23 cellular contexts compared by ENCODE assay signal in genomic region chr1:205917466-205918248, GRCh38. TPM values are rescaled to one million over a fixed set of nuclear protein-coding genes. Genes with fewer than 3 reads are reported as not detected.
DNase-seq lines count a peak whose midpoint lies in the region; ATAC-seq and TF ChIP-seq lines count a peak whose summit lies in the region.
"Had no signal": no experiment of that assay in that cellular context is flagged by ENCODE, and none has a peak within 500 bp of the region (broad histone marks: within the 10 kb centered on the region; RNA-seq: fewer than 3 reads in every experiment).

No MANE protein-coding gene starts in this region.

- H3K27me3 Mint-ChIP-seq in neural progenitor cell (ENCODE audit: insufficient read depth, low read depth): peaks cover 10% of the 10 kb centered on the region

- no peak for TF ChIP-seq POLR2A in heart left ventricle (IDR thresholded peaks at IDR 0.05)
- TF ChIP-seq POLR2A in vagina (IDR thresholded peaks at IDR 0.05): no peak

- DNase-seq in heart left ventricle (no peak), Right ventricle myocardium superior (no peak), ascending aorta (ENCODE audit: low spot score in 2 of 2) (no peak), neural progenitor cell (ENCODE audit: low spot score) (no peak), vagina (ENCODE audit: extremely low spot score in 2 of 2) (peak; percentile 25 to 56), activated gamma-delta T cell treated with Interleukin-2 at 50 U/mL for 16 hours (no peak)
- no peak for DNase-seq in stimulated activated naive CD8-positive, alpha-beta T cell treated with anti-CD3 and anti-CD28 coated beads, Interleukin-15, Interleukin-2, amounts not matched to agents 100 U/mL and 50 U/mL, for 24 hours
- DNase-seq: activated CD8-positive, alpha-beta T cell treated with anti-CD3 and anti-CD28 coated beads, Interleukin-2, amount 10 ng/mL, durations not matched to agents 7 days and 5 days; activated naive CD8-positive, alpha-beta T cell treated with anti-CD3 and anti-CD28 coated beads, Interleukin-2, amount 50 U/mL, for 24 hours; central memory CD4-positive, alpha-beta T cell; effector CD8-positive, alpha-beta T cell; HCEC 1CT; immature natural killer cell; naive B cell; NCI-H1930; NCI-H510A; trophoblast cell had no signal

- no peaks in the 10 kb centered on the region for H3K9me3 ChIP-seq in heart left ventricle
- H3K9me3 ChIP-seq in ascending aorta: no peaks in the 10 kb centered on the region
- H3K9me3 ChIP-seq in neural progenitor cell (ENCODE audit: low read depth): no peaks in the 10 kb centered on the region
- no peaks in the 10 kb centered on the region for H3K9me3 ChIP-seq in vagina

- intact Hi-C loops in heart left ventricle (cut with DNase I) (loop anchor here in 8 of 10 donors (2.0 to 10.0 kb wide), 8 partner anchors 59 to 260 kb away; partner anchors contain the start of gene SLC41A1 (in 2 of the 8)), Right ventricle myocardium superior (cut with DNase I) (loop anchor here (5.0 kb wide), 2 partner anchors 105 to 125 kb away; partner anchors contain the start of gene SLC41A1), ascending aorta (cut with DNase I) (loop anchor here (10.0 kb wide), 1 partner anchor 283 kb away; the partner anchor contains the start of gene ELK4), vagina (cut with DNase I) (loop anchor here (10.0 kb wide), 1 partner anchor 177 kb away; no protein-coding TSS in a partner anchor)

- H4K20me1 ChIP-seq in neural progenitor cell (ENCODE audit: low read depth): no peaks in the 10 kb centered on the region

- WGBS in heart left ventricle, 4 donors: 17 to 39% (median 27%) methylated on average over 6 to 8 of the region's 8 CpGs

- H3K4me1 Mint-ChIP-seq in neural progenitor cell: peaks cover 4% of the 10 kb centered on the region
- H3K4me1 Mint-ChIP-seq: activated T-helper 17 cell treated with anti-CD3 and anti-CD28 coated beads, Interleukin-2, amount 50 U/mL, for 72 hours had no signal

- H3K4me3 ChIP-seq in heart left ventricle (peak overlapping the region in 2 of 12 donors; percentile 14 to 43), ascending aorta (no peak overlapping the region), neural progenitor cell (no peak overlapping the region), vagina (no peak overlapping the region)

- H3K4me1 ChIP-seq in heart left ventricle (peaks cover 3 to 82% (median 44%) of the 10 kb centered on the region in 12 donors), ascending aorta (peaks cover 33 to 69% of the 10 kb centered on the region in 2 donors), neural progenitor cell (no peaks in the 10 kb centered on the region), vagina (no peaks in the 10 kb centered on the region)

- H3K27ac ChIP-seq in heart left ventricle (peak overlapping the region; percentile 28 to 94 (median 86)), ascending aorta (peak overlapping the region; percentile 78 to 81), neural progenitor cell (no peak overlapping the region), vagina (no peak overlapping the region)

- H3K4me2 ChIP-seq in neural progenitor cell: no peak overlapping the region

- H3K9me3 Mint-ChIP-seq in neural progenitor cell: no peaks in the 10 kb centered on the region
- H3K9me3 Mint-ChIP-seq: activated naive CD8-positive, alpha-beta T cell treated with anti-CD3 and anti-CD28 coated beads, Interleukin-2, amount 50 U/mL, for 24 hours; activated T-helper 17 cell treated with anti-CD3 and anti-CD28 coated beads, Interleukin-2, amount 50 U/mL, for 72 hours; CD8-positive, alpha-beta T cell; immature natural killer cell; naive B cell; WTC11 had no signal

- H3K27me3 ChIP-seq in heart left ventricle: no peaks in the 10 kb centered on the region
- H3K27me3 ChIP-seq in ascending aorta: no peaks in the 10 kb centered on the region
- H3K27me3 ChIP-seq in neural progenitor cell: no peaks in the 10 kb centered on the region
- no peaks in the 10 kb centered on the region for H3K27me3 ChIP-seq in vagina

- H3F3A ChIP-seq in neural progenitor cell (ENCODE audit: low read depth): no peaks in the 10 kb centered on the region

- TF ChIP-seq CTCF in heart left ventricle (IDR thresholded peaks at IDR 0.05): no peak
- TF ChIP-seq CTCF in ascending aorta (IDR thresholded peaks at IDR 0.05): no peak
- no peak for TF ChIP-seq CTCF in neural progenitor cell (IDR thresholded peaks at IDR 0.05)
- TF ChIP-seq CTCF in vagina (IDR thresholded peaks at IDR 0.05): no peak

- no peak for ATAC-seq in heart left ventricle
- ATAC-seq in Right ventricle myocardium superior (ENCODE audit: poor library complexity): no peak
- ATAC-seq in GM21723 (IDR thresholded peaks at IDR 0.05; ENCODE audit: unreplicated experiment): no peak
- no peak for ATAC-seq in stimulated activated naive CD8-positive, alpha-beta T cell treated with anti-CD3 and anti-CD28 coated beads, Interleukin-15, Interleukin-2, amounts not matched to agents 100 U/mL and 50 U/mL, for 24 hours
- ATAC-seq: activated CD8-positive, alpha-beta T cell treated with anti-CD3 and anti-CD28 coated beads, Interleukin-2, amount 10 ng/mL, durations not matched to agents 7 days and 5 days; activated naive CD8-positive, alpha-beta T cell treated with anti-CD3 and anti-CD28 coated beads, Interleukin-2, amount 50 U/mL, for 24 hours; activated T-helper 17 cell treated with anti-CD3 and anti-CD28 coated beads, Interleukin-2, amount 50 U/mL, for 72 hours; CD8-positive, alpha-beta T cell; WTC11 had no signal

- H3K79me2 ChIP-seq in neural progenitor cell (ENCODE audit: low read depth): no peaks in the 10 kb centered on the region

- H3K4me3 Mint-ChIP-seq in neural progenitor cell: peak overlapping the region; percentile 3
- H3K4me3 Mint-ChIP-seq: activated CD8-positive, alpha-beta T cell treated with anti-CD3 and anti-CD28 coated beads, Interleukin-2, amount 10 ng/mL, durations not matched to agents 7 days and 5 days; activated naive CD8-positive, alpha-beta T cell treated with anti-CD3 and anti-CD28 coated beads, Interleukin-2, amount 50 U/mL, for 24 hours; activated T-helper 17 cell treated with anti-CD3 and anti-CD28 coated beads, Interleukin-2, amount 50 U/mL, for 72 hours; CD8-positive, alpha-beta T cell; immature natural killer cell; naive B cell; WTC11 had no signal

- no peaks in the 10 kb centered on the region for H3K36me3 Mint-ChIP-seq in neural progenitor cell
- H3K36me3 Mint-ChIP-seq: CD8-positive, alpha-beta T cell; immature natural killer cell; naive B cell; WTC11 had no signal

- no peak overlapping the region for H3K27ac Mint-ChIP-seq in neural progenitor cell
- H3K27ac Mint-ChIP-seq: activated CD8-positive, alpha-beta T cell treated with anti-CD3 and anti-CD28 coated beads, Interleukin-2, amount 10 ng/mL, durations not matched to agents 7 days and 5 days; activated naive CD8-positive, alpha-beta T cell treated with anti-CD3 and anti-CD28 coated beads, Interleukin-2, amount 50 U/mL, for 24 hours; activated T-helper 17 cell treated with anti-CD3 and anti-CD28 coated beads, Interleukin-2, amount 50 U/mL, for 72 hours; CD8-positive, alpha-beta T cell; immature natural killer cell; WTC11 had no signal

- no peak overlapping the region for H2AFZ ChIP-seq in neural progenitor cell (replicated peaks)

- no peak overlapping the region for H3K9ac ChIP-seq in neural progenitor cell

- no peaks in the 10 kb centered on the region for H3K36me3 ChIP-seq in heart left ventricle
- no peaks in the 10 kb centered on the region for H3K36me3 ChIP-seq in ascending aorta
- no peaks in the 10 kb centered on the region for H3K36me3 ChIP-seq in neural progenitor cell
- no peaks in the 10 kb centered on the region for H3K36me3 ChIP-seq in vagina

RNA-seq across cellular contexts. Expression of gene SLC26A9, which starts 25.6 kb away (rescaled TPM):
- total RNA-seq in heart left ventricle (10 to 100 TPM in 5 of 9 donors, 1 to 10 TPM in 4; 5.8 to 39.6 (median 14.3) TPM), Right ventricle myocardium superior (33.0 TPM), ascending aorta (not detected), neural progenitor cell (ENCODE audit: low replicate concordance) (not detected in 2 replicates), vagina (0.74 TPM)
- polyA plus RNA-seq in heart left ventricle: 10 to 100 TPM in 1 of 2 donors, 1 to 10 TPM in 1; 4.1 to 11.0 TPM
- total RNA-seq: activated CD8-positive, alpha-beta T cell treated with anti-CD3 and anti-CD28 coated beads, Interleukin-2, amount 10 ng/mL, durations not matched to agents 7 days and 5 days; activated T-helper 17 cell treated with anti-CD3 and anti-CD28 coated beads, Interleukin-2, amount 50 U/mL, for 72 hours; CD8-positive, alpha-beta T cell; T-helper 2 cell treated with Interferon-gamma antibody and Interleukin-4, amounts not matched to agents 100 ng/mL and 5 ng/mL, for 36 hours had no signal
- polyA plus RNA-seq: AG04450, immature natural killer cell had no signal

Comparison
In these comparisons a context has a peak if more than half of its experiments do, and no peak if none do; other contexts are left out.
1. DNase-seq: peak in vagina (2 of 2); none in heart left ventricle (0 of 5), Right ventricle myocardium superior (single experiment), ascending aorta (0 of 2), neural progenitor cell (single experiment), activated gamma-delta T cell treated with Interleukin-2 at 50 U/mL for 16 hours (single experiment) and stimulated activated naive CD8-positive, alpha-beta T cell treated with anti-CD3 and anti-CD28 coated beads, Interleukin-15, Interleukin-2, amounts not matched to agents 100 U/mL and 50 U/mL, for 24 hours (single experiment).
2. H3K27ac ChIP-seq: peak in heart left ventricle (12 of 12) and ascending aorta (2 of 2); none in neural progenitor cell (single experiment) and vagina (single experiment).